23 cellular contexts compared by ENCODE assay signal in genomic region chr1:213656482-213656881, GRCh38.
"Had no signal": no experiment of that assay in that cellular context is flagged by ENCODE, and none has a peak within 500 bp of the region (broad histone marks: within the 10 kb centered on the region; RNA-seq: fewer than 3 reads in every experiment).

No MANE protein-coding gene starts in this region.

- DNase-seq: islet precursor cell; left cardiac atrium; left lung; lower lobe of right lung; mammary epithelial cell; mesenchymal stem cell; naive B cell; ovary; spleen; stimulated activated CD4-positive, alpha-beta T cell treated with anti-CD3 and anti-CD28 coated beads, Interleukin-4, amount 100 ng/mL, for 24 hours; stimulated activated naive CD4-positive, alpha-beta T cell; tibial artery; uterus had no signal

- H3K4me1 ChIP-seq: left lung, lower lobe of right lung, right atrium auricular region, spleen, suprapubic skin, tibial artery, uterus had no signal

- H3K27me3 Mint-ChIP-seq: naive B cell, progenitor cell of endocrine pancreas, type B pancreatic cell had no signal

- H3K9me3 ChIP-seq: left lung, lower lobe of right lung, ovary, right atrium auricular region, spleen, suprapubic skin, thoracic aorta, tibial artery, uterus had no signal

- H3K27ac ChIP-seq: left lung, lower lobe of right lung, ovary, right atrium auricular region, skin epidermis, spleen, suprapubic skin, thoracic aorta, tibial artery, uterus had no signal

- H3K4me1 Mint-ChIP-seq: naive B cell; stimulated activated effector memory CD8-positive, alpha-beta T cell treated with anti-CD3 and anti-CD28 coated beads, Interleukin-12 subunit alpha, Interleukin-12 subunit beta, amount 100 ng/mL, for 72 hours had no signal

- H3K36me3 ChIP-seq: left lung, lower lobe of right lung, ovary, right atrium auricular region, spleen, suprapubic skin, thoracic aorta, tibial artery, uterus had no signal

- H3K4me3 ChIP-seq: left lung, lower lobe of right lung, ovary, right atrium auricular region, skin epidermis, spleen, suprapubic skin, thoracic aorta, tibial artery, uterus had no signal

- H3K36me3 Mint-ChIP-seq: naive B cell; natural killer cell treated with Interleukin-12 subunit alpha and Interleukin-12 subunit beta and Interleukin-15 and Interleukin-18, amount 100 ng/mL, for 72 hours; stimulated activated effector memory CD8-positive, alpha-beta T cell treated with anti-CD3 and anti-CD28 coated beads, Interleukin-12 subunit alpha, Interleukin-12 subunit beta, amount 100 ng/mL, for 72 hours; type B pancreatic cell had no signal

- H3K27me3 ChIP-seq: left lung, ovary, right atrium auricular region, spleen, suprapubic skin, tibial artery, uterus had no signal

- ATAC-seq: left cardiac atrium; left lung; lower lobe of right lung; natural killer cell treated with Interleukin-12 subunit alpha and Interleukin-12 subunit beta and Interleukin-15 and Interleukin-18, amount 100 ng/mL, for 72 hours; sciatic nerve; stimulated activated effector memory CD8-positive, alpha-beta T cell treated with anti-CD3 and anti-CD28 coated beads, Interleukin-12 subunit alpha, Interleukin-12 subunit beta, amount 100 ng/mL, for 72 hours had no signal

- H3K4me3 Mint-ChIP-seq: naive B cell; natural killer cell treated with Interleukin-12 subunit alpha and Interleukin-12 subunit beta and Interleukin-15 and Interleukin-18, amount 100 ng/mL, for 72 hours; stimulated activated effector memory CD8-positive, alpha-beta T cell treated with anti-CD3 and anti-CD28 coated beads, Interleukin-12 subunit alpha, Interleukin-12 subunit beta, amount 100 ng/mL, for 72 hours; stimulated activated naive CD8-positive, alpha-beta T cell treated with anti-CD3 and anti-CD28 coated beads, Interleukin-15, Interleukin-2, amounts not matched to agents 100 ng/mL and 50 ng/mL, for 24 hours; type B pancreatic cell had no signal

- H3K9me3 Mint-ChIP-seq: natural killer cell treated with Interleukin-12 subunit alpha and Interleukin-12 subunit beta and Interleukin-15 and Interleukin-18, amount 100 ng/mL, for 72 hours; stimulated activated effector memory CD8-positive, alpha-beta T cell treated with anti-CD3 and anti-CD28 coated beads, Interleukin-12 subunit alpha, Interleukin-12 subunit beta, amount 100 ng/mL, for 72 hours; stimulated activated naive CD8-positive, alpha-beta T cell treated with anti-CD3 and anti-CD28 coated beads, Interleukin-15, Interleukin-2, amounts not matched to agents 100 ng/mL and 50 ng/mL, for 24 hours; type B pancreatic cell had no signal

- H3K27ac Mint-ChIP-seq: naive B cell; natural killer cell treated with Interleukin-12 subunit alpha and Interleukin-12 subunit beta and Interleukin-15 and Interleukin-18, amount 100 ng/mL, for 72 hours; progenitor cell of endocrine pancreas; stimulated activated effector memory CD8-positive, alpha-beta T cell treated with anti-CD3 and anti-CD28 coated beads, Interleukin-12 subunit alpha, Interleukin-12 subunit beta, amount 100 ng/mL, for 72 hours; stimulated activated naive CD8-positive, alpha-beta T cell treated with anti-CD3 and anti-CD28 coated beads, Interleukin-15, Interleukin-2, amounts not matched to agents 100 ng/mL and 50 ng/mL, for 24 hours; type B pancreatic cell had no signal
